ENCODE assay signal across 1 cellular context in genomic region chr15:31374489-31374888, GRCh38.
TF ChIP-seq lines count a peak whose summit lies in the region.

No MANE protein-coding gene starts in this region.

TF ChIP-seq in GM23338, 12 proteins besides CTCF, POLR2A, EP300 and RAD21 (continued from another document):
- no peak for TF ChIP-seq ZNF462 (CRISPR knock-in tag; IDR thresholded peaks at IDR 0.05)
